ENCODE assay signal across 14 cellular contexts in genomic region chr10:60896033-60896432, GRCh38. TPM values are rescaled to one million over a fixed set of nuclear protein-coding genes. Genes with fewer than 3 reads are reported as not detected.
A peak's percentile ranks its signal among the peaks of the same experiment; 100 is the strongest.
DNase-seq lines count a peak whose midpoint lies in the region; ATAC-seq, FAIRE-seq and TF ChIP-seq lines count a peak whose summit lies in the region.
"Had no signal": no experiment of that assay in that cellular context is flagged by ENCODE, and none has a peak within 500 bp of the region (broad histone marks: within the 10 kb centered on the region; RNA-seq: fewer than 3 reads in every experiment).

No MANE protein-coding gene starts in this region.

- no peak overlapping the region for H3K4ac ChIP-seq in IMR-90 (ENCODE audit: low read depth, low read length)

- H3K4me3 ChIP-seq in IMR-90 (ENCODE audit: insufficient read depth, low read depth, low read length) = no peak overlapping the region
- H3K4me3 ChIP-seq in left ventricle myocardium inferior = no peak overlapping the region
- no peak overlapping the region for H3K4me3 ChIP-seq in smooth muscle cell

- H3K36me3 ChIP-seq in IMR-90 (ENCODE audit: control insufficient read depth, insufficient read depth, low read length) (peaks cover 3% of the 10 kb centered on the region), left ventricle myocardium inferior (peaks cover 15% of the 10 kb centered on the region), smooth muscle cell (ENCODE audit: low read depth) (peaks cover 10% of the 10 kb centered on the region)

- no peak overlapping the region for H3K4me3 Mint-ChIP-seq in chondrocyte (ENCODE audit: unreplicated experiment)
- H3K4me3 Mint-ChIP-seq: activated CD4-positive, alpha-beta memory T cell treated with anti-CD3 and anti-CD28 coated beads for 36 hours; CD14-positive monocyte had no signal

- peak; percentile 66 for ATAC-seq in IMR-90 (ENCODE audit: low read depth)
- no peak for ATAC-seq in HG03439 (IDR thresholded peaks at IDR 0.05; ENCODE audit: unreplicated experiment)

- H2AK5ac ChIP-seq in IMR-90 (ENCODE audit: low read depth, low read length) = no peak overlapping the region

- no peak overlapping the region for H3K9ac ChIP-seq in IMR-90 (ENCODE audit: low read depth, low read length)
- H3K9ac ChIP-seq in smooth muscle cell (ENCODE audit: low read depth) = no peak overlapping the region

- H4K5ac ChIP-seq in IMR-90 (ENCODE audit: low read depth, low read length) = no peak overlapping the region

- no peak overlapping the region for H3K14ac ChIP-seq in IMR-90 (replicated peaks; ENCODE audit: low read depth, low read length)

- dilution Hi-C loops in IMR-90 (cut with HindIII; ENCODE audit: low sequenced_read_pairs, unreplicated experiment) = no loop called here

- intact Hi-C loops in IMR-90 (cut with micrococcal nuclease) (loop anchor here (5.0 kb wide), 2 partner anchors 46 to 66 kb away; partner anchors contain the start of gene RHOBTB1), left ventricle myocardium inferior (cut with micrococcal nuclease) (no loop called here)

- H3K4me2 ChIP-seq in IMR-90 (ENCODE audit: low read depth, low read length) = peak overlapping the region; percentile 69
- peak overlapping the region; percentile 27 for H3K4me2 ChIP-seq in smooth muscle cell

- POLR2A ChIA-PET in IMR-90 (lab: Charles Lee; ENCODE audit: unreplicated experiment) = no interaction called here

- TF ChIP-seq RAD21 in IMR-90 (IDR thresholded peaks at IDR 0.05; ENCODE audit: low read length) = no peak

- TF ChIP-seq POLR2A in IMR-90 (IDR thresholded peaks at IDR 0.05; ENCODE audit: low read depth, low read length) = no peak

- H2BK20ac ChIP-seq in IMR-90 (ENCODE audit: low read depth, low read length) = no peak overlapping the region

- H3K18ac ChIP-seq in IMR-90 (ENCODE audit: low read depth, low read length) = no peak overlapping the region; the same call in 1 of the 2 replicates

- H3K79me1 ChIP-seq in IMR-90 (ENCODE audit: low read depth in 1 of 2, low read length in 2 of 2) = peaks cover 5 to 6% of the 10 kb centered on the region in 2 experiments; a peak in 2 of 4 replicates

- H3K27ac ChIP-seq in IMR-90 (ENCODE audit: insufficient read depth, low read length) (no peak overlapping the region; the same call in 1 of the 2 replicates), left ventricle myocardium inferior (replicated peaks) (peak overlapping the region; percentile 82), smooth muscle cell (ENCODE audit: low read depth) (peak overlapping the region; percentile 62)

- H3K36me3 Mint-ChIP-seq in chondrocyte (ENCODE audit: low read depth) = peaks cover 4% of the 10 kb centered on the region
- H3K36me3 Mint-ChIP-seq: activated CD4-positive, alpha-beta memory T cell treated with anti-CD3 and anti-CD28 coated beads for 36 hours; CD14-positive monocyte had no signal

- no peaks in the 10 kb centered on the region for H3K9me3 Mint-ChIP-seq in chondrocyte (ENCODE audit: low read depth)
- H3K9me3 Mint-ChIP-seq: activated CD4-positive, alpha-beta memory T cell treated with anti-CD3 and anti-CD28 coated beads for 36 hours had no signal

- H3K27ac Mint-ChIP-seq in chondrocyte (ENCODE audit: unreplicated experiment) = peak overlapping the region; percentile 84
- H3K27ac Mint-ChIP-seq: activated CD4-positive, alpha-beta memory T cell treated with anti-CD3 and anti-CD28 coated beads for 36 hours; CD14-positive monocyte had no signal

- H3K23ac ChIP-seq in IMR-90 (ENCODE audit: low read depth, low read length) = no peak overlapping the region

- H3K27me3 Mint-ChIP-seq in chondrocyte (ENCODE audit: low read depth) = no peaks in the 10 kb centered on the region

- no peak for FAIRE-seq in RCC 7860 (lab: Jason Lieb, UNC)
- FAIRE-seq: bronchial epithelial cell had no signal

- no peak overlapping the region for H2BK5ac ChIP-seq in IMR-90 (ENCODE audit: low read depth, low read length, poor library complexity, severe bottlenecking)

- no peak overlapping the region for H2AK9ac ChIP-seq in IMR-90 (replicated peaks; ENCODE audit: low read depth, low read length, poor library complexity)

- H2AFZ ChIP-seq in IMR-90 (replicated peaks; ENCODE audit: low read length, poor library complexity) (no peak overlapping the region), smooth muscle cell (ENCODE audit: low read depth) (no peak overlapping the region)

- CTCF ChIA-PET in IMR-90 (lab: Yijun Ruan, JAX) = no interaction called here

- H3K27me3 ChIP-seq in IMR-90 (ENCODE audit: control insufficient read depth, insufficient read depth, low read length) (no peaks in the 10 kb centered on the region), left ventricle myocardium inferior (ENCODE audit: low read depth) (no peaks in the 10 kb centered on the region), smooth muscle cell (ENCODE audit: low read depth) (no peaks in the 10 kb centered on the region)

- peaks cover 3% of the 10 kb centered on the region for H3K4me1 ChIP-seq in IMR-90 (ENCODE audit: control insufficient read depth, insufficient read depth, low read length)
- H3K4me1 ChIP-seq in left ventricle myocardium inferior = peaks cover 51% of the 10 kb centered on the region
- no peaks in the 10 kb centered on the region for H3K4me1 ChIP-seq in smooth muscle cell (ENCODE audit: low read depth)

- in situ Hi-C loops in IMR-90 (cut with MboI; ENCODE audit: low sequenced_read_pairs) = no loop called here

- no peak overlapping the region for H2BK120ac ChIP-seq in IMR-90 (ENCODE audit: low read depth, low read length)

- H3K9me3 ChIP-seq in IMR-90 (ENCODE audit: control insufficient read depth, insufficient read depth, low read length) (no peaks in the 10 kb centered on the region), left ventricle myocardium inferior (replicated peaks) (no peaks in the 10 kb centered on the region), smooth muscle cell (replicated peaks; ENCODE audit: low read depth) (no peaks in the 10 kb centered on the region)

- DNase-seq in IMR-90 (peak; percentile 82), chondrocyte (ENCODE audit: low spot score) (no peak), left ventricle myocardium inferior (no peak), smooth muscle cell (lab: John Stamatoyannopoulos, UW; ENCODE audit: unreplicated experiment) (no peak), RCC 7860 (ENCODE audit: low spot score) (no peak), NCI-H2171 treated with DMSO at 0.1 percent for 48 hours (lab: John Stamatoyannopoulos, UW) (no peak)
- no peak for DNase-seq in activated naive CD4-positive, alpha-beta T cell treated with Interleukin-2 at 50 U/mL for 16 hours
- DNase-seq: activated CD4-positive, alpha-beta memory T cell treated with anti-CD3 and anti-CD28 coated beads for 36 hours; activated gamma-delta T cell; NCI-H1417 treated with DMSO at 0.1 percent for 48 hours; NCI-H345 had no signal

- no peak for TF ChIP-seq CTCF in IMR-90 (conservative IDR thresholded peaks at IDR 0.05; ENCODE audit: low read depth, low read length)
- no peak for TF ChIP-seq CTCF in chondrocyte (IDR thresholded peaks at IDR 0.05)
- TF ChIP-seq CTCF in left ventricle myocardium inferior (IDR thresholded peaks at IDR 0.05; ENCODE audit: borderline replicate concordance) = no peak
- no peak for TF ChIP-seq CTCF in smooth muscle cell (IDR thresholded peaks at IDR 0.05; ENCODE audit: borderline replicate concordance, insufficient read depth, poor library complexity, severe bottlenecking)

- H2BK15ac ChIP-seq in IMR-90 (ENCODE audit: low read depth, low read length) = no peak overlapping the region

- H4K20me1 ChIP-seq in IMR-90 (ENCODE audit: insufficient read depth, low read length) (no peaks in the 10 kb centered on the region), smooth muscle cell (ENCODE audit: low read depth) (no peaks in the 10 kb centered on the region)

- H4K8ac ChIP-seq in IMR-90 (ENCODE audit: low read depth in 2 of 2, low read length in 2 of 2) = no peak overlapping the region

- H3K56ac ChIP-seq in IMR-90 (ENCODE audit: extremely low read depth, insufficient read depth, low read length) = no peak overlapping the region

- no TSS peak for BruUV-seq in IMR-90 (replicated peaks; lab: Mats Ljungman, UMichigan)

- H3F3A ChIP-seq in smooth muscle cell (ENCODE audit: low read depth) = no peaks in the 10 kb centered on the region

- H4K91ac ChIP-seq in IMR-90 (ENCODE audit: insufficient read depth, low read depth, low read length) = no peak overlapping the region

- peaks cover 4% of the 10 kb centered on the region for H3K79me2 ChIP-seq in smooth muscle cell (ENCODE audit: low read depth)

- H3K9me1 ChIP-seq in IMR-90 (ENCODE audit: insufficient read depth, low read length) = peaks cover 4% of the 10 kb centered on the region; the same call in 1 of the 2 replicates

- peaks cover 51% of the 10 kb centered on the region for H3K4me1 Mint-ChIP-seq in chondrocyte (ENCODE audit: low read depth)
- H3K4me1 Mint-ChIP-seq: CD14-positive monocyte had no signal

TF ChIP-seq in IMR-90, 13 proteins besides CTCF, POLR2A, EP300 and RAD21 (continues in another document):
- TF ChIP-seq RCOR1 (IDR thresholded peaks at IDR 0.05; ENCODE audit: insufficient replicate concordance, low read length) = no peak
- TF ChIP-seq RFX5 (IDR thresholded peaks at IDR 0.05; ENCODE audit: low read depth, low read length) = no peak
- no peak for TF ChIP-seq MAZ (IDR thresholded peaks at IDR 0.05; ENCODE audit: borderline replicate concordance, low read depth, low read length)
- no peak for TF ChIP-seq FOS (IDR thresholded peaks at IDR 0.05; ENCODE audit: low read depth, low read length)
- TF ChIP-seq CEBPB (IDR thresholded peaks at IDR 0.05; ENCODE audit: low read depth, low read length) = no peak
- no peak for TF ChIP-seq MAFK (IDR thresholded peaks at IDR 0.05; ENCODE audit: low read depth, low read length)
- TF ChIP-seq CHD1 (IDR thresholded peaks at IDR 0.05; ENCODE audit: low read depth, low read length) = no peak
- no peak for TF ChIP-seq SMC3 (IDR thresholded peaks at IDR 0.05; ENCODE audit: low read depth, low read length)
- TF ChIP-seq MXI1 (IDR thresholded peaks at IDR 0.05; ENCODE audit: borderline replicate concordance, low read depth, low read length) = no peak
- no peak for TF ChIP-seq NFE2L2 (IDR thresholded peaks at IDR 0.05; ENCODE audit: low read depth, low read length)
- no peak for TF ChIP-seq BHLHE40 (IDR thresholded peaks at IDR 0.05; ENCODE audit: low read depth, low read length)

RNA-seq across cellular contexts. Expression of gene RHOBTB1, which starts 48.0 kb away (rescaled TPM):
- 15.2 and 18.9 TPM in 2 replicates for total RNA-seq in IMR-90 (2012; rRNA removed)
- 8.8 and 8.9 TPM in 2 replicates for polyA plus RNA-seq in IMR-90 (2012; rRNA removed)
- polyA plus RNA-seq in IMR-90 (2012; cell fraction: cytosol; rRNA removed) = 3.7 and 4.9 TPM in 2 replicates
- polyA plus RNA-seq in IMR-90 (2012; cell fraction: nucleus; rRNA removed; ENCODE audit: low replicate concordance) = 3.6 and 19.2 TPM in 2 replicates
- 18.6 to 19.2 TPM (median 19.0 TPM) in 3 replicates for total RNA-seq in chondrocyte
- total RNA-seq in left ventricle myocardium inferior = 16.6 TPM
- 49.1 and 77.0 TPM in 2 replicates for total RNA-seq in smooth muscle cell
- polyA plus RNA-seq in smooth muscle cell = 33.7 and 36.2 TPM in 2 replicates
- total RNA-seq: activated CD4-positive, alpha-beta memory T cell treated with anti-CD3 and anti-CD28 coated beads for 36 hours had no signal
